ENCODE assay signal across 19 cellular contexts in genomic region chr9:75483636-75484035, GRCh38.
DNase-seq lines count a peak whose midpoint lies in the region; ATAC-seq, FAIRE-seq and TF ChIP-seq lines count a peak whose summit lies in the region.
"Had no signal": no experiment of that assay in that cellular context is flagged by ENCODE, and none has a peak within 500 bp of the region (broad histone marks: within the 10 kb centered on the region; RNA-seq: fewer than 3 reads in every experiment).

No MANE protein-coding gene starts in this region.

- WGBS in pancreas, 2 donors, result 13 to 22% methylated on average over 2 of the region's 2 CpGs

- TF ChIP-seq CTCF in epithelial cell of esophagus (IDR thresholded peaks at IDR 0.05; ENCODE audit: insufficient read depth, low read depth, low read length, missing control alignments) (no peak), omental fat pad (IDR thresholded peaks at IDR 0.05) (no peak), pancreas (IDR thresholded peaks at IDR 0.05) (no peak)

- peak; percentile 3 for DNase-seq in HS-27A (ENCODE audit: low read depth)
- DNase-seq in NCI-H1105 (lab: John Stamatoyannopoulos, UW), result peak; percentile 22
- DNase-seq in epithelial cell of esophagus (ENCODE audit: low read depth), result peak; percentile 68
- no peak for DNase-seq in omental fat pad (ENCODE audit: low spot score)
- no peak for DNase-seq in cardiac septum (ENCODE audit: low spot score)
- no peak for DNase-seq in D341Med (ENCODE audit: low spot score)
- DNase-seq in pancreas, result no peak
- DNase-seq: CD4-positive, CD25-positive, alpha-beta regulatory T cell; DMS79 treated with DMSO at 0.1 percent for 48 hours; GM23248; NCI-H146; NCI-H2081 treated with DMSO at 0.1 percent for 48 hours; NCI-H446 had no signal

- FAIRE-seq in pancreas (lab: Jason Lieb, UNC), result no peak
- FAIRE-seq: G401.6, GM12878, GM18507 had no signal

- H3K27ac ChIP-seq in pancreas, result no peak overlapping the region
- H3K27ac ChIP-seq: GM23248, RWPE1, SJSA1 had no signal

- intact Hi-C loops in cardiac septum (cut with DNase I), result no loop called here
- intact Hi-C loops in pancreas (cut with DNase I), result no loop called here

- no peaks in the 10 kb centered on the region for H3K9me3 ChIP-seq in pancreas
- H3K9me3 ChIP-seq: SJSA1 had no signal

- H3K27me3 ChIP-seq in pancreas, result no peaks in the 10 kb centered on the region
- H3K27me3 ChIP-seq: SJSA1 had no signal

- H3K36me3 ChIP-seq in pancreas, result no peaks in the 10 kb centered on the region
- H3K36me3 ChIP-seq: SJSA1 had no signal

- H3K4me3 ChIP-seq in epithelial cell of esophagus (ENCODE audit: low read length) (no peak overlapping the region), pancreas (no peak overlapping the region)
- H3K4me3 ChIP-seq: GM12878, GM23248, SJSA1 had no signal

- no peaks in the 10 kb centered on the region for H3K4me1 ChIP-seq in pancreas
- H3K4me1 ChIP-seq: SJSA1 had no signal

- ATAC-seq in omental fat pad (ENCODE audit: low FRiP score) (peak; percentile 51), pancreas (no peak)
- ATAC-seq: GM12878, HCT116 had no signal

Comparison
In these comparisons a context has a peak if more than half of its experiments do, and no peak if none do; other contexts are left out.
1. DNase-seq: peak in HS-27A (single experiment), NCI-H1105 (single experiment) and epithelial cell of esophagus (single experiment); none in omental fat pad (single experiment), cardiac septum (single experiment), D341Med (single experiment) and pancreas (0 of 6).